Comparison of ENCODE assay signal across 18 cellular contexts in genomic region chr6:154950979-154951378, GRCh38. TPM values are rescaled to one million over a fixed set of nuclear protein-coding genes. Genes with fewer than 3 reads are reported as not detected.
DNase-seq lines count a peak whose midpoint lies in the region; ATAC-seq and TF ChIP-seq lines count a peak whose summit lies in the region.
"Had no signal": no experiment of that assay in that cellular context is flagged by ENCODE, and none has a peak within 500 bp of the region (broad histone marks: within the 10 kb centered on the region; RNA-seq: fewer than 3 reads in every experiment).

No MANE protein-coding gene starts in this region.

- no peak overlapping the region for H3K27ac ChIP-seq in CD8-positive, alpha-beta T cell (ENCODE audit: low read depth, low read length)
- H3K27ac ChIP-seq: brain microvascular endothelial cell, parathyroid adenoma, suprapubic skin had no signal

- ATAC-seq in CD8-positive, alpha-beta T cell: peak; percentile 24
- ATAC-seq in GM21360 (IDR thresholded peaks at IDR 0.05; ENCODE audit: unreplicated experiment) (peak; percentile 10), left cardiac atrium (no peak)
- ATAC-seq: Panc1 had no signal

- no peak for TF ChIP-seq CTCF in CD8-positive, alpha-beta T cell (IDR thresholded peaks at IDR 0.05)

- H3K9me3 ChIP-seq in CD8-positive, alpha-beta T cell (ENCODE audit: low read length): no peaks in the 10 kb centered on the region
- H3K9me3 ChIP-seq: HAP-1, suprapubic skin had no signal

- peaks cover 23% of the 10 kb centered on the region for H3K4me1 ChIP-seq in CD8-positive, alpha-beta T cell (ENCODE audit: insufficient read depth, low read length)
- H3K4me1 ChIP-seq: HAP-1, parathyroid adenoma, suprapubic skin had no signal

- H3K27me3 Mint-ChIP-seq in CD8-positive, alpha-beta T cell (ENCODE audit: low read depth): no peaks in the 10 kb centered on the region
- peaks cover 4 to 10% (median 7%) of the 10 kb centered on the region in 3 donors for H3K27me3 Mint-ChIP-seq in immature natural killer cell (ENCODE audit: low read depth in 3 of 3)
- H3K27me3 Mint-ChIP-seq: activated naive CD8-positive, alpha-beta T cell had no signal

- POLR2A ChIA-PET in CD8-positive, alpha-beta T cell (lab: Charles Lee): no interaction called here

- peaks cover 15% of the 10 kb centered on the region for H3K36me3 Mint-ChIP-seq in CD8-positive, alpha-beta T cell
- H3K36me3 Mint-ChIP-seq in immature natural killer cell: peaks cover 4 to 12% (median 8%) of the 10 kb centered on the region in 3 donors

- no peak for DNase-seq in CD8-positive, alpha-beta T cell
- DNase-seq in NAMALWA (ENCODE audit: low spot score) (peak; percentile 14), immature natural killer cell (peak in 1 of 3 donors; percentile 14), AG20443 (ENCODE audit: low spot score) (no peak), NCI-H345 treated with DMSO at 0.1 percent for 48 hours (lab: John Stamatoyannopoulos, UW; ENCODE audit: unreplicated experiment) (no peak), left cardiac atrium (no peak)
- DNase-seq in activated T-cell treated with anti-CD3 and anti-CD28 coated beads, Interleukin-2, amount 50 U/mL, for 1 hour: no peak
- DNase-seq: activated CD4-positive, alpha-beta T cell treated with anti-CD3 and anti-CD28 coated beads for 48 hours; brain microvascular endothelial cell; Calu3; NCI-H2081 treated with DMSO at 0.1 percent for 48 hours; NCI-H526 had no signal

- no peaks in the 10 kb centered on the region for H3K27me3 ChIP-seq in CD8-positive, alpha-beta T cell (ENCODE audit: insufficient read depth, low read length)
- H3K27me3 ChIP-seq: brain microvascular endothelial cell, suprapubic skin had no signal

- peaks cover 35% of the 10 kb centered on the region for H3K4me1 Mint-ChIP-seq in CD8-positive, alpha-beta T cell (ENCODE audit: low read depth)
- peaks cover 48 to 72% of the 10 kb centered on the region in 2 donors for H3K4me1 Mint-ChIP-seq in immature natural killer cell

- CTCF ChIA-PET in CD8-positive, alpha-beta T cell (lab: Charles Lee): interaction anchor here (0.7 kb wide), 1 partner anchor 14 kb away, joined by 3 read pairs; no protein-coding TSS in a partner anchor

- intact Hi-C loops in CD8-positive, alpha-beta T cell (cut with DNase I, micrococcal nuclease): no loop called here
- intact Hi-C loops in left cardiac atrium (cut with DNase I): no loop called here

- no peak overlapping the region for H3K4me3 ChIP-seq in CD8-positive, alpha-beta T cell (ENCODE audit: low read depth, low read length)
- H3K4me3 ChIP-seq: HAP-1, suprapubic skin had no signal

- no peak overlapping the region for H3K27ac Mint-ChIP-seq in CD8-positive, alpha-beta T cell
- peak overlapping the region; percentile 59 to 94 (median 76) for H3K27ac Mint-ChIP-seq in immature natural killer cell

- no peak overlapping the region for H3K4me3 Mint-ChIP-seq in CD8-positive, alpha-beta T cell
- peak overlapping the region; percentile 9 to 80 (median 46) for H3K4me3 Mint-ChIP-seq in immature natural killer cell
- H3K4me3 Mint-ChIP-seq: activated naive CD8-positive, alpha-beta T cell had no signal

- H3K36me3 ChIP-seq in CD8-positive, alpha-beta T cell (ENCODE audit: insufficient read depth, low read length): no peaks in the 10 kb centered on the region
- H3K36me3 ChIP-seq: brain microvascular endothelial cell, HAP-1, suprapubic skin had no signal

- no peaks in the 10 kb centered on the region for H3K9me3 Mint-ChIP-seq in CD8-positive, alpha-beta T cell
- no peaks in the 10 kb centered on the region for H3K9me3 Mint-ChIP-seq in immature natural killer cell

RNA-seq across cellular contexts. Expression of gene TIAM2, which starts 44.1 kb away (rescaled TPM):
- 1 to 10 TPM; 1.6 to 2.1 TPM for total RNA-seq in CD8-positive, alpha-beta T cell
- 1 to 10 TPM in 1 of 3 donors, under 1 TPM in 1, not detected in 1; 0.28 to 2.3 TPM for polyA plus RNA-seq in immature natural killer cell
- 1 to 10 TPM; 8.9 to 9.3 TPM for total RNA-seq in left cardiac atrium

Comparison
In these comparisons a context has a peak if more than half of its experiments do, and no peak if none do; other contexts are left out.
1. ATAC-seq: peak in CD8-positive, alpha-beta T cell (single experiment) and GM21360 (single experiment); none in left cardiac atrium (0 of 2).